ENCODE assay signal across 8 cellular contexts in genomic region chr6:25056130-25056529, GRCh38.
DNase-seq lines count a peak whose midpoint lies in the region; ATAC-seq and TF ChIP-seq lines count a peak whose summit lies in the region.

No MANE protein-coding gene starts in this region.

- no peaks in the 10 kb centered on the region for H3K36me3 ChIP-seq in brain microvascular endothelial cell (replicated peaks)

- H3K4me3 ChIP-seq in brain microvascular endothelial cell (ENCODE audit: low read depth, low read length): no peak overlapping the region

- peaks cover 12 to 15% of the 10 kb centered on the region in 2 donors for H3K9me3 Mint-ChIP-seq in activated naive CD4-positive, alpha-beta T cell treated with anti-CD3 and anti-CD28 coated beads, Interleukin-2, amount 50 U/mL, for 72 hours

- H3K27me3 ChIP-seq in brain microvascular endothelial cell (replicated peaks): no peaks in the 10 kb centered on the region

- DNase-seq in NOMO-1 treated with dmso at 0.1 percent for 144 hours (lab: John Stamatoyannopoulos, UW; ENCODE audit: unreplicated experiment): peak; percentile 83
- peak; percentile 63 to 70 for DNase-seq in activated naive CD4-positive, alpha-beta T cell treated with anti-CD3 and anti-CD28 coated beads, Interleukin-2, amount 50 U/mL, for 72 hours (ENCODE audit: low spot score in 2 of 2)
- DNase-seq in posterior vena cava (ENCODE audit: low spot score): no peak
- no peak for DNase-seq in DMS153 treated with DMSO at 0.1 percent for 48 hours (lab: John Stamatoyannopoulos, UW; ENCODE audit: unreplicated experiment)
- no peak for DNase-seq in brain microvascular endothelial cell

- ATAC-seq in GM18519 (IDR thresholded peaks at IDR 0.05; ENCODE audit: low FRiP score, unreplicated experiment) (peak; percentile 40), HG02759 (IDR thresholded peaks at IDR 0.05; ENCODE audit: unreplicated experiment) (peak; percentile 66), HG02840 (IDR thresholded peaks at IDR 0.05; ENCODE audit: low FRiP score, unreplicated experiment) (no peak)
- ATAC-seq in activated naive CD4-positive, alpha-beta T cell treated with anti-CD3 and anti-CD28 coated beads, Interleukin-2, amount 50 U/mL, for 72 hours: peak; percentile 97 to 99

- no peak overlapping the region for H3K27ac ChIP-seq in brain microvascular endothelial cell

- TF ChIP-seq CTCF in brain microvascular endothelial cell (IDR thresholded peaks at IDR 0.05; ENCODE audit: low read depth, low read length, missing control alignments): no peak

- H3K27ac Mint-ChIP-seq in activated naive CD4-positive, alpha-beta T cell treated with anti-CD3 and anti-CD28 coated beads, Interleukin-2, amount 50 U/mL, for 72 hours: peak overlapping the region; percentile 75 to 95

- peaks cover 0 to 15% of the 10 kb centered on the region in 2 donors for H3K36me3 Mint-ChIP-seq in activated naive CD4-positive, alpha-beta T cell treated with anti-CD3 and anti-CD28 coated beads, Interleukin-2, amount 50 U/mL, for 72 hours

- in situ Hi-C loops in brain microvascular endothelial cell (cut with HindIII; ENCODE audit: low pct_ligation_motif_present, low sequenced_read_pairs): no loop called here

- intact Hi-C loops in posterior vena cava (cut with DNase I): no loop called here

Comparison
In these comparisons a context has a peak if more than half of its experiments do, and no peak if none do; other contexts are left out.
1. DNase-seq: peak in NOMO-1 treated with dmso at 0.1 percent for 144 hours (single experiment) and activated naive CD4-positive, alpha-beta T cell treated with anti-CD3 and anti-CD28 coated beads, Interleukin-2, amount 50 U/mL, for 72 hours (2 of 2); none in posterior vena cava (single experiment), DMS153 treated with DMSO at 0.1 percent for 48 hours (single experiment) and brain microvascular endothelial cell (single experiment).